In the genomic region with DNA sequence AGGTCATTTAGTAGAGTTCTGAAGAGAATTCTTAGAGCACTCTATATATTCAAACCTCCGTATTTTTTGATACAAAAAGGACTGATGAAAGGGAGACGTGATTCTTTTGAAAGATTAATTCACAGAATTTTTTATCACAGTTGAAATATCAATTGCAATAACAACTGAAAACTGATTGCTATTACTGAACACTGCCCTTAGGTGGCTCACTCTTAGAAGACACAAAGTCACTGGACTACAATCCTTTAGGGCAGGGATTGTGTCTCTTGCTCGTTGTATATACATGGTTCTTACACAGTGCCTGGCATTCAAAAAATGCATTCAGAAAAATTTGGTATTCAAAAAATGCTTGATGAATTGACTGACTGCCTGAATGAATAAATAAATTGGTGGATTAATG, we compare ENCODE assay signal across 8 cellular contexts. TPM values are rescaled to one million over a fixed set of nuclear protein-coding genes. Genes with fewer than 3 reads are reported as not detected.
DNase-seq lines count a peak whose midpoint lies in the region; ATAC-seq and TF ChIP-seq lines count a peak whose summit lies in the region.

No MANE protein-coding gene starts in this region.

- H3K27me3 Mint-ChIP-seq in activated naive CD4-positive, alpha-beta T cell treated with anti-CD3 and anti-CD28 coated beads for 36 hours (ENCODE audit: low read depth), result peaks cover 16% of the 10 kb centered on the region

- no peaks in the 10 kb centered on the region for H3K36me3 ChIP-seq in HEK293 (ENCODE audit: control insufficient read depth in 2 of 2, insufficient read depth in 1 of 2, low read length in 2 of 2)
- no peaks in the 10 kb centered on the region for H3K36me3 ChIP-seq in mucosa of descending colon (ENCODE audit: low read depth)

- no peak overlapping the region for H3K4me3 ChIP-seq in HEK293 (ENCODE audit: low read depth, low read length)
- H3K4me3 ChIP-seq in cardiac fibroblast (replicated peaks in 1 of 2; ENCODE audit: low read depth in 2 of 2, low read length in 2 of 2), result no peak overlapping the region
- no peak overlapping the region for H3K4me3 ChIP-seq in mucosa of descending colon

- no peak overlapping the region for H3K27ac Mint-ChIP-seq in activated naive CD4-positive, alpha-beta T cell treated with anti-CD3 and anti-CD28 coated beads for 36 hours

- intact Hi-C loops in mucosa of descending colon (cut with DNase I, micrococcal nuclease), result no loop called here
- intact Hi-C loops in activated naive CD4-positive, alpha-beta T cell treated with anti-CD3 and anti-CD28 coated beads for 36 hours (cut with micrococcal nuclease), result loop anchor here (1.0 to 5.0 kb wide), 3 partner anchors 18 to 227 kb away; no protein-coding TSS in a partner anchor

- no peaks in the 10 kb centered on the region for H3K9me3 Mint-ChIP-seq in activated naive CD4-positive, alpha-beta T cell treated with anti-CD3 and anti-CD28 coated beads for 36 hours

- peak; percentile 67 for ATAC-seq in mucosa of descending colon

- POLR2A ChIA-PET in HEK293 (lab: Yijun Ruan, JAX), result no interaction called here

- H3K4me1 Mint-ChIP-seq in activated naive CD4-positive, alpha-beta T cell treated with anti-CD3 and anti-CD28 coated beads for 36 hours (ENCODE audit: low read depth), result peaks cover 2% of the 10 kb centered on the region

- H3K4me3 Mint-ChIP-seq in activated naive CD4-positive, alpha-beta T cell treated with anti-CD3 and anti-CD28 coated beads for 36 hours, result no peak overlapping the region

- TF ChIP-seq CTCF in HEK293 (tag by site-specific recombination; IDR thresholded peaks at IDR 0.05) (0 out of 2 replicates have a peak, but pooled peaks have one; percentile 20), cardiac fibroblast (IDR thresholded peaks at IDR 0.05; ENCODE audit: low read depth, low read length) (peak; percentile 70), mucosa of descending colon (IDR thresholded peaks at IDR 0.05) (peak; percentile 28)

- CTCF ChIA-PET in HEK293 (lab: Yijun Ruan, JAX), result interaction anchor here (0.8 to 6.8 kb wide), 15 partner anchors 11 to 175 kb away, joined by 3 to 47 read pairs (median 3); a partner anchor contains a TSS
- CTCF ChIA-PET in activated naive CD4-positive, alpha-beta T cell treated with anti-CD3 and anti-CD28 coated beads for 36 hours (lab: Charles Lee), result interaction anchor here (0.7 to 1.1 kb wide), 2 partner anchors 15 to 21 kb away, joined by 5 read pairs; no protein-coding TSS in a partner anchor

- no peak overlapping the region for H3K27ac ChIP-seq in HEK293 (ENCODE audit: extremely low read depth, low read depth, low read length)

- H3K4me1 ChIP-seq in HEK293 (ENCODE audit: control insufficient read depth, insufficient read depth, low read length) (peaks cover 14% of the 10 kb centered on the region), mucosa of descending colon (ENCODE audit: low read depth) (no peaks in the 10 kb centered on the region)

- peak; percentile 3 to 29 for DNase-seq in NOMO-1 (lab: John Stamatoyannopoulos, UW; ENCODE audit: unreplicated experiment in 2 of 2)
- DNase-seq in NOMO-1 treated with dmso at 0.1 percent for 144 hours (lab: John Stamatoyannopoulos, UW; ENCODE audit: unreplicated experiment), result no peak
- DNase-seq in NCI-H2227 (lab: John Stamatoyannopoulos, UW; ENCODE audit: unreplicated experiment), result peak; percentile 7
- peak; percentile 62 to 70 for DNase-seq in cardiac fibroblast (ENCODE audit: low read depth in 2 of 2)
- no peak for DNase-seq in mucosa of descending colon
- no peak for DNase-seq in activated naive CD4-positive, alpha-beta T cell treated with anti-CD3 and anti-CD28 coated beads for 36 hours
- DNase-seq in stimulated activated CD4-positive, alpha-beta T cell treated with anti-CD3 and anti-CD28 coated beads, Interleukin-4, amount 100 ng/mL, for 1 hour, result no peak

- H3K9me3 ChIP-seq in HEK293 (ENCODE audit: control insufficient read depth, insufficient read depth, low read depth, low read length) (no peaks in the 10 kb centered on the region), mucosa of descending colon (no peaks in the 10 kb centered on the region)

- H3K36me3 Mint-ChIP-seq in activated naive CD4-positive, alpha-beta T cell treated with anti-CD3 and anti-CD28 coated beads for 36 hours (ENCODE audit: low read depth), result no peaks in the 10 kb centered on the region

TF ChIP-seq in HEK293, 187 proteins besides CTCF, POLR2A, EP300 and RAD21:
- TF ChIP-seq, protein P1, sequence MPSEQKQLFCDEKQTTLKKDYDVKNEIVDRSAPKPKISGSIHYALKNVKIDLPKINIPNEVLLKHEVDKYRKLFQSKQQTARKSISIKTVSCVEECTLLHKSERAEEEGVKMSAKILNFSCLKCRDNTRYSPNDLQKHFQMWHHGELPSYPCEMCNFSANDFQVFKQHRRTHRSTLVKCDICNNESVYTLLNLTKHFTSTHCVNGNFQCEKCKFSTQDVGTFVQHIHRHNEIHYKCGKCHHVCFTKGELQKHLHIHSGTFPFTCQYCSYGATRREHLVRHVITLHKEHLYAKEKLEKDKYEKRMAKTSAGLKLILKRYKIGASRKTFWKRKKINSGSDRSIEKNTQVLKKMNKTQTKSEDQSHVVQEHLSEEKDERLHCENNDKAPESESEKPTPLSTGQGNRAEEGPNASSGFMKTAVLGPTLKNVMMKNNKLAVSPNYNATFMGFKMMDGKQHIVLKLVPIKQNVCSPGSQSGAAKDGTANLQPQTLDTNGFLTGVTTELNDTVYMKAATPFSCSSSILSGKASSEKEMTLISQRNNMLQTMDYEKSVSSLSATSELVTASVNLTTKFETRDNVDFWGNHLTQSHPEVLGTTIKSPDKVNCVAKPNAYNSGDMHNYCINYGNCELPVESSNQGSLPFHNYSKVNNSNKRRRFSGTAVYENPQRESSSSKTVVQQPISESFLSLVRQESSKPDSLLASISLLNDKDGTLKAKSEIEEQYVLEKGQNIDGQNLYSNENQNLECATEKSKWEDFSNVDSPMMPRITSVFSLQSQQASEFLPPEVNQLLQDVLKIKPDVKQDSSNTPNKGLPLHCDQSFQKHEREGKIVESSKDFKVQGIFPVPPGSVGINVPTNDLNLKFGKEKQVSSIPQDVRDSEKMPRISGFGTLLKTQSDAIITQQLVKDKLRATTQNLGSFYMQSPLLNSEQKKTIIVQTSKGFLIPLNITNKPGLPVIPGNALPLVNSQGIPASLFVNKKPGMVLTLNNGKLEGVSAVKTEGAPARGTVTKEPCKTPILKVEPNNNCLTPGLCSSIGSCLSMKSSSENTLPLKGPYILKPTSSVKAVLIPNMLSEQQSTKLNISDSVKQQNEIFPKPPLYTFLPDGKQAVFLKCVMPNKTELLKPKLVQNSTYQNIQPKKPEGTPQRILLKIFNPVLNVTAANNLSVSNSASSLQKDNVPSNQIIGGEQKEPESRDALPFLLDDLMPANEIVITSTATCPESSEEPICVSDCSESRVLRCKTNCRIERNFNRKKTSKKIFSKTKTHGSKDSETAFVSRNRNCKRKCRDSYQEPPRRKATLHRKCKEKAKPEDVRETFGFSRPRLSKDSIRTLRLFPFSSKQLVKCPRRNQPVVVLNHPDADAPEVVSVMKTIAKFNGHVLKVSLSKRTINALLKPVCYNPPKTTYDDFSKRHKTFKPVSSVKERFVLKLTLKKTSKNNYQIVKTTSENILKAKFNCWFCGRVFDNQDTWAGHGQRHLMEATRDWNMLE (tag by site-specific recombination; conservative IDR thresholded peaks at IDR 0.05; ENCODE audit: low read depth), result no peak
- TF ChIP-seq ZNF654 (tag by site-specific recombination; IDR thresholded peaks at IDR 0.05; ENCODE audit: low read depth) (0 out of 2 replicates have a peak, but pooled peaks have one; percentile 12), ZNF660 (tag by site-specific recombination; IDR thresholded peaks at IDR 0.05) (0 out of 2 replicates have a peak, but pooled peaks have one; percentile 31)

RNA-seq across cellular contexts. Expression of a gene that starts 17.1 kb away (rescaled TPM):
- 1 to 10 TPM in 2 of 3 donors, not detected in 1; 4.2 to 5.6 TPM for total RNA-seq in mucosa of descending colon
- 1 to 10 TPM; 3.1 to 3.4 TPM for total RNA-seq in activated naive CD4-positive, alpha-beta T cell treated with anti-CD3 and anti-CD28 coated beads for 36 hours

Comparison
In these comparisons a context has a peak if more than half of its experiments do, and no peak if none do; other contexts are left out.
1. DNase-seq: peak in NOMO-1 (2 of 2), NCI-H2227 (single experiment) and cardiac fibroblast (2 of 2); none in NOMO-1 treated with dmso at 0.1 percent for 144 hours (single experiment), mucosa of descending colon (0 of 3), activated naive CD4-positive, alpha-beta T cell treated with anti-CD3 and anti-CD28 coated beads for 36 hours (single experiment) and stimulated activated CD4-positive, alpha-beta T cell treated with anti-CD3 and anti-CD28 coated beads, Interleukin-4, amount 100 ng/mL, for 1 hour (single experiment).
2. CTCF ChIP-seq: peak in every context shown above with its lines; median percentile 70 in cardiac fibroblast; 28 in mucosa of descending colon; 20 in HEK293.